22 cellular contexts compared by ENCODE assay signal in the genomic region with DNA sequence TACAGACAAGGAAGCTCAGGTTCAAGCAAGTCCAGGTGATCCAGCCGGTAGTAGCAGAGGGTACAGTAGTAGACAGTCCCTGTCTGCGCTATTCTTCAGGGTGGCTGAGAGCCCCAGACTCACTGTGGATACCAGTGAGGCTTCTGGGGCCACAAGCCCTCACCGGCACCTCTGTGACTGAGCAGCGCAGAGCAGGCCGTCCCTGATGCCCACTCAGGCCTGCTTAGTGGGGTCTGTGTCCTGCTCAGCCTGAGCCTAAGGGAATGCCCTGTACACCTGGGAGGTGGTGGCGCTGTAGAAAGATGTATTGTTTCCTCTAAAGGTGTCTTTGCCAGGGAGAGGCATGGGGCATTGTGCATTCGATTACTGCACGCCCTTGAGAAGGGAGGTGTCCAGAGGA.
"Had no signal": no experiment of that assay in that cellular context is flagged by ENCODE, and none has a peak within 500 bp of the region (broad histone marks: within the 10 kb centered on the region; RNA-seq: fewer than 3 reads in every experiment).

No MANE protein-coding gene starts in this region.

- H3K36me3 ChIP-seq: right lobe of liver, uterus had no signal

- H3K9me3 Mint-ChIP-seq: endodermal cell; naive thymus-derived CD8-positive, alpha-beta T cell; neural crest cell; stimulated activated naive B cell treated with anti-CD40 and anti-IgM and Interleukin-4, amounts not matched to agents 10 μg/mL and 1 μg/mL and 100 μg/mL, for 72 hours; type B pancreatic cell had no signal

- ATAC-seq: foreskin keratinocyte; left colon; naive thymus-derived CD8-positive, alpha-beta T cell; psoas muscle; stimulated activated naive B cell treated with anti-CD40 and anti-IgM and Interleukin-4, amounts not matched to agents 10 μg/mL and 1 μg/mL and 100 μg/mL, for 72 hours had no signal

- DNase-seq: effector CD4-positive, alpha-beta T cell; endodermal cell; erythroblast; foreskin keratinocyte; left colon; mammary epithelial cell; occipital lobe; psoas muscle; retina; stimulated activated CD4-positive, alpha-beta T cell treated with anti-CD3 and anti-CD28 coated beads, Interleukin-15, amount 100 ng/mL, for 24 hours; stimulated activated CD4-positive, alpha-beta T cell treated with anti-CD3 and anti-CD28 coated beads, Interleukin-1b, Interleukin-23, amount 100 ng/mL, for 48 hours; stimulated activated CD4-positive, alpha-beta T cell treated with anti-CD3 and anti-CD28 coated beads, Interleukin-4, amount 100 ng/mL, for 24 hours; stimulated activated naive B cell treated with anti-CD40 and anti-IgM and Interleukin-4, amounts not matched to agents 10 μg/mL and 1 μg/mL and 100 μg/mL, for 72 hours; uterus had no signal

- FAIRE-seq: endothelial cell of umbilical vein had no signal

- H3K4me2 ChIP-seq: hepatocyte had no signal

- H3K4me1 Mint-ChIP-seq: naive thymus-derived CD8-positive, alpha-beta T cell had no signal

- H3K36me3 Mint-ChIP-seq: naive thymus-derived CD8-positive, alpha-beta T cell; stimulated activated naive B cell treated with anti-CD40 and anti-IgM and Interleukin-4, amounts not matched to agents 10 μg/mL and 1 μg/mL and 100 μg/mL, for 72 hours; type B pancreatic cell had no signal

- H3K27me3 ChIP-seq: hepatocyte, right lobe of liver, uterus had no signal

- H3K9me3 ChIP-seq: psoas muscle, right lobe of liver, uterus had no signal

- H3K9ac ChIP-seq: parathyroid adenoma had no signal

- H3K4me3 Mint-ChIP-seq: endodermal cell; naive thymus-derived CD8-positive, alpha-beta T cell; neural crest cell; stimulated activated naive B cell treated with anti-CD40 and anti-IgM and Interleukin-4, amounts not matched to agents 10 μg/mL and 1 μg/mL and 100 μg/mL, for 72 hours; type B pancreatic cell had no signal

- H3K4me3 ChIP-seq: coronary artery, hepatocyte, psoas muscle, right lobe of liver, uterus had no signal

- H2AFZ ChIP-seq: hepatocyte, parathyroid adenoma had no signal

- H3K27ac ChIP-seq: coronary artery, foreskin keratinocyte, hepatocyte, parathyroid adenoma, psoas muscle, right lobe of liver, uterus had no signal

- H3K4me1 ChIP-seq: foreskin keratinocyte, parathyroid adenoma, psoas muscle, right lobe of liver, uterus had no signal
